In the genomic region with DNA sequence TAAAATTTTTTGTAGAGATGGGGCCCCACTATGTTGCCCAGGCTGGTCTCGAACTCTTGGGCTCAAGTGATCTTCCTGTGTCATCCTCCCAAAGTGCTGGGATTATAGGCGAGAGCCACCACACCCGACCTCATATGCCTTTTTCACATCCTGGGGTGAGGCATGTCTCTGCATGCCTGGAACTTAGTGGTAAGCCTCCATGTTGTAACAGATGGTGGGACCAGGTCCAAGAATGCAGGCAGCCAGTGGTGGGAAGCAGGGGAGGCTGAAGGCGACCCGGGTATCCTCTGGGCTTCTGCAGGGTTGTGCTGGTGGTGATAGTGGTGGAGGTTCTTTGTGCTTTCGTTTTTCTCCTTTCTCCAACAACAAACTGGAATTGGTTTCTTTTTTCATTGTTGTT, we compare ENCODE assay signal across 17 cellular contexts. TPM values are rescaled to one million over a fixed set of nuclear protein-coding genes. Genes with fewer than 3 reads are reported as not detected.
DNase-seq lines count a peak whose midpoint lies in the region; TF ChIP-seq lines count a peak whose summit lies in the region.
"Had no signal": no experiment of that assay in that cellular context is flagged by ENCODE, and none has a peak within 500 bp of the region (broad histone marks: within the 10 kb centered on the region; RNA-seq: fewer than 3 reads in every experiment).

No MANE protein-coding gene starts in this region.

- BruUV-seq in MCF 10A (replicated peaks; lab: Mats Ljungman, UMichigan) = no TSS peak

- H3K4me1 ChIP-seq in breast epithelium = no peaks in the 10 kb centered on the region

- intact Hi-C loops in MCF 10A (cut with micrococcal nuclease) (no loop called here), breast epithelium (cut with DNase I; ENCODE audit: low total_unique reads) (no loop called here), posterior cingulate gyrus (cut with DNase I) (no loop called here)

- H3K9me3 Mint-ChIP-seq in MCF 10A (ENCODE audit: unreplicated experiment) = no peaks in the 10 kb centered on the region
- H3K9me3 Mint-ChIP-seq: activated naive CD4-positive, alpha-beta T cell treated with anti-CD3 and anti-CD28 coated beads, Interleukin-2, amount 50 U/mL, for 72 hours had no signal

- TF ChIP-seq POLR2A in breast epithelium (IDR thresholded peaks at IDR 0.05) = no peak

- H3K4me1 Mint-ChIP-seq in MCF 10A (ENCODE audit: insufficient read depth, unreplicated experiment) = peaks cover 6% of the 10 kb centered on the region
- H3K4me1 Mint-ChIP-seq: T-helper 17 cell had no signal

- CTCF ChIA-PET in MCF 10A (lab: Yijun Ruan, JAX) = no interaction called here

- TF ChIP-seq CTCF in MCF 10A (IDR thresholded peaks at IDR 0.05; ENCODE audit: unreplicated experiment) = no peak
- no peak for TF ChIP-seq CTCF in breast epithelium (IDR thresholded peaks at IDR 0.05)
- no peak for TF ChIP-seq CTCF in epithelial cell of esophagus (IDR thresholded peaks at IDR 0.05; ENCODE audit: insufficient read depth, low read depth, low read length, missing control alignments)

- no peaks in the 10 kb centered on the region for H3K27me3 Mint-ChIP-seq in MCF 10A (ENCODE audit: insufficient read depth, unreplicated experiment)

- H3K36me3 Mint-ChIP-seq in MCF 10A (ENCODE audit: insufficient read depth, unreplicated experiment) = no peaks in the 10 kb centered on the region
- H3K36me3 Mint-ChIP-seq: activated naive CD4-positive, alpha-beta T cell treated with anti-CD3 and anti-CD28 coated beads, Interleukin-2, amount 50 U/mL, for 72 hours had no signal

- H3K36me3 ChIP-seq in breast epithelium = no peaks in the 10 kb centered on the region

- DNase-seq in MCF 10A (ENCODE audit: unreplicated experiment) (peak; percentile 90), breast epithelium (ENCODE audit: low spot score in 2 of 2) (no peak), NCI-H446 treated with DMSO at 0.1 percent for 48 hours (lab: John Stamatoyannopoulos, UW) (peak; percentile 79), epithelial cell of esophagus (ENCODE audit: low read depth) (peak; percentile 76), stromal cell of bone marrow (ENCODE audit: low read depth) (peak; percentile 15), SHP77 treated with DMSO at 0.1 percent for 48 hours (lab: John Stamatoyannopoulos, UW) (no peak), posterior cingulate gyrus (no peak)
- DNase-seq in activated CD8-positive, alpha-beta memory T cell treated with anti-CD3 and anti-CD28 coated beads, Interleukin-2, amount 50 U/mL, for 4 hours = no peak
- DNase-seq: activated CD8-positive, alpha-beta memory T cell treated with anti-CD3 and anti-CD28 coated beads for 24 hours; GDM1; NCI-H146; OCI-M1; T-helper 17 cell had no signal

- peaks cover 0 to 3% of the 10 kb centered on the region in 2 donors for H3K27me3 ChIP-seq in breast epithelium
- H3K27me3 ChIP-seq: hepatocyte had no signal

- H3K4me3 Mint-ChIP-seq in MCF 10A (ENCODE audit: unreplicated experiment) = no peak overlapping the region
- H3K4me3 Mint-ChIP-seq: T-helper 17 cell had no signal

- H3K27ac Mint-ChIP-seq in MCF 10A (ENCODE audit: low read depth, unreplicated experiment) = peak overlapping the region; percentile 88
- H3K27ac Mint-ChIP-seq: activated naive CD4-positive, alpha-beta T cell treated with anti-CD3 and anti-CD28 coated beads, Interleukin-2, amount 50 U/mL, for 72 hours; T-helper 17 cell had no signal

- H3K27ac ChIP-seq in breast epithelium = no peak overlapping the region
- H3K27ac ChIP-seq: hepatocyte had no signal

- peaks cover 2 to 3% of the 10 kb centered on the region in 2 donors for H3K9me3 ChIP-seq in breast epithelium

- H3K4me3 ChIP-seq in breast epithelium (no peak overlapping the region), epithelial cell of esophagus (ENCODE audit: low read length) (no peak overlapping the region)
- H3K4me3 ChIP-seq: hepatocyte had no signal

- POLR2A ChIA-PET in MCF 10A (lab: Yijun Ruan, JAX) = no interaction called here

RNA-seq across cellular contexts. Expression of a gene that starts 30.1 kb away (rescaled TPM):
- 122 and 131 TPM in 2 replicates for total RNA-seq in MCF 10A (2022)
- 10 to 100 TPM; 43.8 to 53.4 (median 47.9) TPM for total RNA-seq in breast epithelium

RNA-seq across cellular contexts. Expression of a gene that starts 31.0 kb away (rescaled TPM):
- total RNA-seq in MCF 10A (2022) (not detected in 2 replicates), breast epithelium (not detected)
- total RNA-seq: lung microvascular endothelial cell, osteocyte had no signal

RNA-seq across cellular contexts. Expression of a gene that starts 43.0 kb away (rescaled TPM):
- total RNA-seq in MCF 10A (2022) (3,250 and 3,372 TPM in 2 replicates), breast epithelium (1,000 to 10,000 TPM; 1,333 to 1,973 (median 1,587) TPM)

RNA-seq across cellular contexts. Expression of a gene that starts 54.9 kb away (rescaled TPM):
- total RNA-seq in MCF 10A (2022) = not detected in 2 replicates
- 10 to 100 TPM in 1 of 3 donors, 1 to 10 TPM in 2; 2.8 to 13.1 (median 3.5) TPM for total RNA-seq in breast epithelium

Comparison
In these comparisons a context has a peak if more than half of its experiments do, and no peak if none do; other contexts are left out.
1. DNase-seq: peak in MCF 10A (single experiment), NCI-H446 treated with DMSO at 0.1 percent for 48 hours (single experiment), epithelial cell of esophagus (single experiment) and stromal cell of bone marrow (single experiment); none in breast epithelium (0 of 2), SHP77 treated with DMSO at 0.1 percent for 48 hours (single experiment), posterior cingulate gyrus (0 of 10) and activated CD8-positive, alpha-beta memory T cell treated with anti-CD3 and anti-CD28 coated beads, Interleukin-2, amount 50 U/mL, for 4 hours (single experiment).